In the genomic region with DNA sequence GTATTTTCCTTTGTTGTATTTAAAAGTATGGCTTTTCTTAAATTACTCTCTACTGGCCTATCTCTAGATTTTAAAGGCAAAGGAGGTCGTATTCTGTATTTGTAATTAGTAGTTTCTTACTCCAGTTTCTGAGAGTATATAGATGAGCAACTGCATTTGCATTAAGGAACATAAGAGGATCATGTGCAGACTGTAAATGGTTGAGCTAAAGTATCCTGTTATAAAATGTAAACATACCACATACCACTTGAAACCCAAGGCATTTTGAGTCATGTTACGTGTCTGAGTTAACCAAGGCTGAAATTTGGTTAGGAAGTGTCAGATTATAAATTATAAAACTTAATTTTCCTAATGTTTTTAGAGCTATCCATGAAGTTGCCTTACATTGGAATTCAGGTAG, we compare ENCODE assay signal across 16 cellular contexts.
A peak's percentile ranks its signal among the peaks of the same experiment; 100 is the strongest.
DNase-seq lines count a peak whose midpoint lies in the region; ATAC-seq and TF ChIP-seq lines count a peak whose summit lies in the region.
"Had no signal": no experiment of that assay in that cellular context is flagged by ENCODE, and none has a peak within 500 bp of the region (broad histone marks: within the 10 kb centered on the region; RNA-seq: fewer than 3 reads in every experiment).

No MANE protein-coding gene starts in this region.

- peaks cover 0 to 41% of the 10 kb centered on the region in 2 donors for H3K36me3 ChIP-seq in gastroesophageal sphincter
- H3K36me3 ChIP-seq: uterus had no signal

- no peaks in the 10 kb centered on the region for H3K27me3 ChIP-seq in gastroesophageal sphincter
- H3K27me3 ChIP-seq: stomach, uterus had no signal

- no peaks in the 10 kb centered on the region for H3K4me1 ChIP-seq in gastroesophageal sphincter
- H3K4me1 ChIP-seq: stomach, uterus had no signal

- H3K27ac ChIP-seq in gastroesophageal sphincter = no peak overlapping the region
- H3K27ac ChIP-seq: stomach, uterus had no signal

- H3K9me3 ChIP-seq in gastroesophageal sphincter = no peaks in the 10 kb centered on the region
- H3K9me3 ChIP-seq: stomach, uterus had no signal

- WGBS in gastroesophageal sphincter (ENCODE audit: low coverage in 1 of 2), 2 donors = 82 to 90% methylated on average over 2 of the region's 2 CpGs

- peak; percentile 50 for ATAC-seq in GM18511 (IDR thresholded peaks at IDR 0.05; ENCODE audit: unreplicated experiment)
- peak; percentile 51 for ATAC-seq in HG03432 (IDR thresholded peaks at IDR 0.05; ENCODE audit: unreplicated experiment)
- ATAC-seq in gastroesophageal sphincter = no peak
- ATAC-seq: T-helper 17 cell had no signal

- DNase-seq in HCEC 1CT = peak; percentile 39
- DNase-seq in fibroblast of peridontal ligament (ENCODE audit: extremely low read depth) = peak; percentile 34
- no peak for DNase-seq in pons (ENCODE audit: low spot score)
- no peak for DNase-seq in activated gamma-delta T cell (lab: John Stamatoyannopoulos, UW)
- no peak for DNase-seq in NCI-H1694 treated with DMSO at 0.1 percent for 48 hours (lab: John Stamatoyannopoulos, UW)
- DNase-seq: activated B cell treated with CpG ODN at 0.5 μM for 24 hours, amygdala, NCI-H2081 treated with DMSO at 0.1 percent for 48 hours, nephron progenitor cell, Right ventricle myocardium superior, stomach, T-helper 17 cell, uterus had no signal

- no peak for TF ChIP-seq POLR2A in gastroesophageal sphincter (IDR thresholded peaks at IDR 0.05)

- no peak for TF ChIP-seq EP300 in gastroesophageal sphincter (IDR thresholded peaks at IDR 0.05)

- H3K4me3 ChIP-seq in gastroesophageal sphincter = no peak overlapping the region
- H3K4me3 ChIP-seq: stomach, uterus had no signal

- no peak for TF ChIP-seq CTCF in gastroesophageal sphincter (IDR thresholded peaks at IDR 0.05)

Comparison
In these comparisons a context has a peak if more than half of its experiments do, and no peak if none do; other contexts are left out.
1. DNase-seq: peak in HCEC 1CT (single experiment) and fibroblast of peridontal ligament (single experiment); none in pons (single experiment), activated gamma-delta T cell (single experiment) and NCI-H1694 treated with DMSO at 0.1 percent for 48 hours (single experiment).